In the genomic region with DNA sequence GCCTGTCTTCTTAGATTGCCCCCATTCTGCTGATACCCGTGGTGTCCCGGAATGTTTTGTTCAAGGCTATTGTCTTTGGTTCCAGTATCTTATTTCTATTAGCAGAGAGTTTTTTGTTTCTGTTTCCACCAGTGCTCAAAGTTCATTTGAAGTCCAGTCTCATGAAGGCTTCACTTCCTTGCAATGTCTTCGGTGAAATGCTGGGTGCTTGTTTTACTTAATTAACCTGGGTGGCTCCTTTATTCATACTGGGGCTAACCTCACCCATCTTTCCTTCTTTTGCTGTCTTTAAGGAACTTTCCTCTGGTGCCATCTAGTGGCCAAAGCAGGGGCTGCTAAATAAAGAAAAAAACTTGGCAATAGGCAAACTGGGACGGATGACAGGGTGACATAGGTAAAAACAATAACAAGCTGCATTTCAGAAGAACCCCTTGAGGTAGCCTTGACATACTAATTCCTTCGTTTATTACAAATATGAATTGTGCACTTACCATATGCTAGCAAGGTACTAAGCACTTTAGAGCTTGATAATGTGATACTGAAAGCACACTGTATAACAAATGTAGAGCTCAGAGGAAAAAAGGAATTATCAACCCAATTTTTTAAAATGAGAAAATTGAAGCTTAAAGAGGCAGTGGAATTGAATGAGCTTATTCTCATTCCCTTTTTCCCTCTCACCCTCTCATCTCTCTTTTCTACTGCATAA, we compare ENCODE assay signal across 8 cellular contexts. TPM values are rescaled to one million over a fixed set of nuclear protein-coding genes. Genes with fewer than 3 reads are reported as not detected.
A peak's percentile ranks its signal among the peaks of the same experiment; 100 is the strongest.
DNase-seq lines count a peak whose midpoint lies in the region; ATAC-seq and TF ChIP-seq lines count a peak whose summit lies in the region.

No MANE protein-coding gene starts in this region.

- peak; percentile 67 for ATAC-seq in HG03097 (IDR thresholded peaks at IDR 0.05; ENCODE audit: low FRiP score, unreplicated experiment)

- H3K4me3 ChIP-seq in WI38 (ENCODE audit: low read depth, low read length): no peak overlapping the region
- no peak overlapping the region for H3K4me3 ChIP-seq in breast epithelium
- no peak overlapping the region for H3K4me3 ChIP-seq in kidney epithelial cell (ENCODE audit: low read depth, low read length)

- H3K27ac ChIP-seq in breast epithelium: no peak overlapping the region

- no peaks in the 10 kb centered on the region for H3K4me1 ChIP-seq in breast epithelium

- TF ChIP-seq CTCF in WI38 (IDR thresholded peaks at IDR 0.05; ENCODE audit: low read depth, low read length) (peak; percentile 86), breast epithelium (IDR thresholded peaks at IDR 0.05) (peak; percentile 57 to 81 (median 78)), kidney epithelial cell (IDR thresholded peaks at IDR 0.05; ENCODE audit: insufficient read depth, low read length, poor library complexity, severe bottlenecking) (peak; percentile 94)

- H3K36me3 ChIP-seq in breast epithelium (no peaks in the 10 kb centered on the region), kidney epithelial cell (ENCODE audit: control insufficient read depth, insufficient read depth, low read length) (no peaks in the 10 kb centered on the region)

- TF ChIP-seq POLR2A in breast epithelium (IDR thresholded peaks at IDR 0.05): no peak

- H3K27me3 ChIP-seq in breast epithelium (no peaks in the 10 kb centered on the region), kidney epithelial cell (ENCODE audit: control insufficient read depth, insufficient read depth, low read length) (no peaks in the 10 kb centered on the region)

- H3K9me3 ChIP-seq in breast epithelium: no peaks in the 10 kb centered on the region

- DNase-seq in NK-92 treated with Interleukin-12 subunit alpha and Interleukin-12 subunit beta, amount 100 ng/mL, for 24 hours (lab: John Stamatoyannopoulos, UW): peak; percentile 8
- no peak for DNase-seq in NK-92 (lab: John Stamatoyannopoulos, UW; ENCODE audit: unreplicated experiment)
- DNase-seq in NCI-H2196 (lab: John Stamatoyannopoulos, UW; ENCODE audit: unreplicated experiment): peak; percentile 71
- DNase-seq in breast epithelium (ENCODE audit: low spot score in 2 of 2): peak; percentile 54
- DNase-seq in kidney epithelial cell (ENCODE audit: low read depth): no peak
- peak; percentile 73 to 83 for DNase-seq in stimulated activated CD4-positive, alpha-beta T cell treated with anti-CD3 and anti-CD28 coated beads, Interleukin-2, amount 100 ng/mL, for 24 hours

- intact Hi-C loops in breast epithelium (cut with DNase I; ENCODE audit: low total_unique reads): no loop called here

RNA-seq across cellular contexts. Expression of gene SMIM36, which starts 2.8 kb away (rescaled TPM):
- total RNA-seq in breast epithelium: not detected
- total RNA-seq in kidney epithelial cell: not detected in 2 replicates

Comparison
In these comparisons a context has a peak if more than half of its experiments do, and no peak if none do; other contexts are left out.
1. DNase-seq: peak in NK-92 treated with Interleukin-12 subunit alpha and Interleukin-12 subunit beta, amount 100 ng/mL, for 24 hours (single experiment), NCI-H2196 (single experiment), breast epithelium (2 of 2) and stimulated activated CD4-positive, alpha-beta T cell treated with anti-CD3 and anti-CD28 coated beads, Interleukin-2, amount 100 ng/mL, for 24 hours (2 of 2); none in NK-92 (single experiment) and kidney epithelial cell (single experiment).
2. Peak in every context shown above with its lines, with median percentiles within 50 percentile points of each other: CTCF ChIP-seq.